ENCODE assay signal across 23 cellular contexts in genomic region chr5:153256-153655, GRCh38. TPM values are rescaled to one million over a fixed set of nuclear protein-coding genes. Genes with fewer than 3 reads are reported as not detected.
A peak's percentile ranks its signal among the peaks of the same experiment; 100 is the strongest.
DNase-seq lines count a peak whose midpoint lies in the region; ATAC-seq, FAIRE-seq and TF ChIP-seq lines count a peak whose summit lies in the region.
"Had no signal": no experiment of that assay in that cellular context is flagged by ENCODE, and none has a peak within 500 bp of the region (broad histone marks: within the 10 kb centered on the region; RNA-seq: fewer than 3 reads in every experiment).

No MANE protein-coding gene starts in this region.

- H4K8ac ChIP-seq in mesenchymal stem cell (ENCODE audit: low read length) = no peak overlapping the region

- no peaks in the 10 kb centered on the region for H3K9me2 ChIP-seq in PC-3 (replicated peaks; ENCODE audit: low read length)

- H2BK12ac ChIP-seq in mesenchymal stem cell (ENCODE audit: low read length in 2 of 2) = no peak overlapping the region

- H3K4ac ChIP-seq in mesenchymal stem cell (ENCODE audit: low read depth in 1 of 2, low read length in 2 of 2) = no peak overlapping the region

- no peak overlapping the region for H3K27ac ChIP-seq in DND-41 (ENCODE audit: low read length)
- peak overlapping the region; percentile 84 for H3K27ac ChIP-seq in PC-3 (ENCODE audit: low read length)
- no peak overlapping the region for H3K27ac ChIP-seq in mesenchymal stem cell (ENCODE audit: low read length, poor library complexity, severe bottlenecking)
- no peak overlapping the region for H3K27ac ChIP-seq in naive thymus-derived CD4-positive, alpha-beta T cell (ENCODE audit: low read depth, low read length)
- H3K27ac ChIP-seq: breast epithelium, lower lobe of right lung, thoracic aorta, WERI-Rb-1 had no signal

- H3K4me1 ChIP-seq in DND-41 (ENCODE audit: insufficient read depth, low read length) (no peaks in the 10 kb centered on the region), PC-3 (ENCODE audit: insufficient read depth, low read length) (peaks cover 42% of the 10 kb centered on the region), mesenchymal stem cell (ENCODE audit: control insufficient read depth, insufficient read depth, low read depth, low read length) (peaks cover 15% of the 10 kb centered on the region)
- H3K4me1 ChIP-seq in naive thymus-derived CD4-positive, alpha-beta T cell (ENCODE audit: control insufficient read depth in 2 of 2, insufficient read depth in 2 of 2, low read length in 2 of 2) = no peaks in the 10 kb centered on the region
- H3K4me1 ChIP-seq: breast epithelium, lower lobe of right lung had no signal

- 83% methylated on average over 7 of the region's 8 CpGs for WGBS in mesenchymal stem cell

- peaks cover 0 to 12% (median 5%) of the 10 kb centered on the region in 11 donors for H3K9me3 Mint-ChIP-seq in naive thymus-derived CD4-positive, alpha-beta T cell

- no peak overlapping the region for H2AK5ac ChIP-seq in mesenchymal stem cell (ENCODE audit: low read length, severe bottlenecking)

- POLR2A ChIA-PET in PC-3 (lab: Charles Lee; ENCODE audit: unreplicated experiment) = no interaction called here
- POLR2A ChIA-PET in naive thymus-derived CD4-positive, alpha-beta T cell (lab: Charles Lee) = no interaction called here

- no peak overlapping the region for H2BK120ac ChIP-seq in mesenchymal stem cell (ENCODE audit: low read depth, low read length)

- no peaks in the 10 kb centered on the region for H3K79me2 ChIP-seq in DND-41 (ENCODE audit: insufficient read depth, low read length)
- no peaks in the 10 kb centered on the region for H3K79me2 ChIP-seq in PC-3 (ENCODE audit: low read length)

- H3K9me3 ChIP-seq in DND-41 (ENCODE audit: insufficient read depth, low read length, severe bottlenecking) (no peaks in the 10 kb centered on the region), PC-3 (ENCODE audit: low read length) (peaks cover 7% of the 10 kb centered on the region; the same call in 1 of the 2 replicates), mesenchymal stem cell (ENCODE audit: control insufficient read depth, low read length) (peaks cover 11% of the 10 kb centered on the region)
- H3K9me3 ChIP-seq in naive thymus-derived CD4-positive, alpha-beta T cell (ENCODE audit: control insufficient read depth in 2 of 3, low read length in 3 of 3) = peaks cover 0 to 4% (median 0%) of the 10 kb centered on the region in 3 experiments
- H3K9me3 ChIP-seq: lower lobe of right lung, thoracic aorta had no signal

- DNase-seq in DND-41 (no peak), PC-3 (peak; percentile 88), bronchial epithelial cell (ENCODE audit: low read depth) (peak; percentile 65), mesenchymal stem cell (no peak), dermis blood vessel endothelial cell (no peak)
- no peak for DNase-seq in naive thymus-derived CD4-positive, alpha-beta T cell
- no peak for DNase-seq in effector CD8-positive, alpha-beta T cell (lab: John Stamatoyannopoulos, UW)
- DNase-seq: activated CD4-positive, alpha-beta memory T cell treated with anti-CD3 and anti-CD28 coated beads for 36 hours; activated T-cell treated with anti-CD3 and anti-CD28 coated beads, Interleukin-2, amount 50 U/mL, for 72 hours; effector CD4-positive, alpha-beta T cell; lower lobe of right lung; NCI-H69; occipital lobe; right cardiac atrium; SIG-M5; WERI-Rb-1 had no signal

- no peak overlapping the region for H3K4me2 ChIP-seq in DND-41 (ENCODE audit: insufficient read depth, low read length)
- H3K4me2 ChIP-seq in PC-3 (ENCODE audit: low read length) = peak overlapping the region; percentile 67
- H3K4me2 ChIP-seq in mesenchymal stem cell (ENCODE audit: low read length, poor library complexity, severe bottlenecking) = peak overlapping the region; percentile 41

- no peaks in the 10 kb centered on the region for H3K79me1 ChIP-seq in mesenchymal stem cell (replicated peaks; ENCODE audit: low read length, poor library complexity, severe bottlenecking)

- no peak overlapping the region for H3K9ac ChIP-seq in DND-41 (ENCODE audit: low read depth, low read length)
- peak overlapping the region; percentile 50 for H3K9ac ChIP-seq in PC-3 (ENCODE audit: low read length)
- H3K9ac ChIP-seq in mesenchymal stem cell (ENCODE audit: low read length) = no peak overlapping the region

- no peaks in the 10 kb centered on the region; the same call in 1 of the 2 replicates for H4K20me1 ChIP-seq in DND-41 (ENCODE audit: insufficient read depth, low read length)
- H4K20me1 ChIP-seq in PC-3 (ENCODE audit: low read length) = no peaks in the 10 kb centered on the region

- H2BK15ac ChIP-seq in mesenchymal stem cell (ENCODE audit: low read depth, poor library complexity, severe bottlenecking) = no peak overlapping the region

- no peak overlapping the region for H3K27ac Mint-ChIP-seq in naive thymus-derived CD4-positive, alpha-beta T cell
- H3K27ac Mint-ChIP-seq: activated CD4-positive, alpha-beta memory T cell treated with anti-CD3 and anti-CD28 coated beads for 36 hours; activated naive CD8-positive, alpha-beta T cell; activated T-cell treated with anti-CD3 and anti-CD28 coated beads, Interleukin-2, amount 50 U/mL, for 72 hours; stimulated activated memory B cell treated with anti-CD40 and anti-IgM and Interleukin-4, amounts not matched to agents 10 μg/mL and 1 μg/mL and 100 μg/mL, for 72 hours had no signal

- peaks cover 2% of the 10 kb centered on the region for H3K27me3 ChIP-seq in DND-41 (ENCODE audit: insufficient read depth, low read length, poor library complexity)
- H3K27me3 ChIP-seq in PC-3 (ENCODE audit: low read length) = no peaks in the 10 kb centered on the region
- H3K27me3 ChIP-seq in bronchial epithelial cell (ENCODE audit: control insufficient read depth, insufficient read depth, low read length) = peaks cover 2% of the 10 kb centered on the region
- H3K27me3 ChIP-seq in mesenchymal stem cell (ENCODE audit: control insufficient read depth in 1 of 2, insufficient read depth in 1 of 2, low read length in 2 of 2) = peaks cover 0 to 48% of the 10 kb centered on the region in 2 experiments
- no peaks in the 10 kb centered on the region for H3K27me3 ChIP-seq in naive thymus-derived CD4-positive, alpha-beta T cell (ENCODE audit: control insufficient read depth in 2 of 2, insufficient read depth in 2 of 2, low read length in 2 of 2)
- H3K27me3 ChIP-seq: breast epithelium had no signal

- peak; percentile 45; the same call in 1 of the 3 replicates for ATAC-seq in DND-41 (ENCODE audit: insufficient read depth, low read depth)
- ATAC-seq in PC-3 = peak; percentile 53
- no peak for ATAC-seq in naive thymus-derived CD4-positive, alpha-beta T cell
- no peak for ATAC-seq in GM18867 (IDR thresholded peaks at IDR 0.05; ENCODE audit: unreplicated experiment)
- ATAC-seq: activated T-cell treated with anti-CD3 and anti-CD28 coated beads, Interleukin-2, amount 50 U/mL, for 72 hours; lower lobe of right lung; right cardiac atrium; stimulated activated memory B cell treated with anti-CD40 and anti-IgM and Interleukin-4, amounts not matched to agents 10 μg/mL and 1 μg/mL and 100 μg/mL, for 72 hours had no signal

- no peak overlapping the region for H3K4me3 ChIP-seq in DND-41 (ENCODE audit: low read depth in 1 of 2, low read length in 2 of 2)
- H3K4me3 ChIP-seq in PC-3 (ENCODE audit: low read length) = peak overlapping the region; percentile 24; the same call in 1 of the 2 replicates
- H3K4me3 ChIP-seq in bronchial epithelial cell (ENCODE audit: low read depth, low read length) = no peak overlapping the region
- H3K4me3 ChIP-seq in mesenchymal stem cell (ENCODE audit: insufficient read depth in 1 of 2, low read depth in 1 of 2, low read length in 2 of 2) = no peak overlapping the region
- H3K4me3 ChIP-seq in naive thymus-derived CD4-positive, alpha-beta T cell (ENCODE audit: low read length) = no peak overlapping the region
- H3K4me3 ChIP-seq: breast epithelium, lower lobe of right lung, thoracic aorta had no signal

- no peak overlapping the region for H3K18ac ChIP-seq in mesenchymal stem cell (ENCODE audit: low read depth in 1 of 2, low read length in 2 of 2)

- peaks cover 0 to 8% (median 6%) of the 10 kb centered on the region in 5 donors for H3K27me3 Mint-ChIP-seq in naive thymus-derived CD4-positive, alpha-beta T cell
- H3K27me3 Mint-ChIP-seq: activated CD4-positive, alpha-beta memory T cell treated with anti-CD3 and anti-CD28 coated beads for 36 hours; activated naive CD8-positive, alpha-beta T cell had no signal

- BruUV-seq in PC-3 (replicated peaks; lab: Mats Ljungman, UMichigan) = no TSS peak

- CTCF ChIA-PET in PC-3 (lab: Charles Lee) = no interaction called here
- CTCF ChIA-PET in naive thymus-derived CD4-positive, alpha-beta T cell (lab: Charles Lee) = no interaction called here

- intact Hi-C loops in PC-3 (cut with micrococcal nuclease) = no loop called here
- intact Hi-C loops in naive thymus-derived CD4-positive, alpha-beta T cell (cut with micrococcal nuclease) = no loop called here

- H3K14ac ChIP-seq in mesenchymal stem cell (ENCODE audit: low read length in 2 of 2) = no peak overlapping the region

- no peak overlapping the region for H4K91ac ChIP-seq in mesenchymal stem cell (ENCODE audit: low read length)

- no peaks in the 10 kb centered on the region for H3K36me3 Mint-ChIP-seq in naive thymus-derived CD4-positive, alpha-beta T cell
- H3K36me3 Mint-ChIP-seq: activated CD4-positive, alpha-beta memory T cell treated with anti-CD3 and anti-CD28 coated beads for 36 hours; activated naive CD8-positive, alpha-beta T cell; stimulated activated memory B cell treated with anti-CD40 and anti-IgM and Interleukin-4, amounts not matched to agents 10 μg/mL and 1 μg/mL and 100 μg/mL, for 72 hours had no signal

- no peak overlapping the region for H3K23ac ChIP-seq in mesenchymal stem cell (ENCODE audit: low read length in 2 of 2)

- peaks cover 11% of the 10 kb centered on the region for H3F3A ChIP-seq in PC-3 (ENCODE audit: low read length, unreplicated experiment)

- no peaks in the 10 kb centered on the region for H3K4me1 Mint-ChIP-seq in naive thymus-derived CD4-positive, alpha-beta T cell
- H3K4me1 Mint-ChIP-seq: stimulated activated memory B cell treated with anti-CD40 and anti-IgM and Interleukin-4, amounts not matched to agents 10 μg/mL and 1 μg/mL and 100 μg/mL, for 72 hours had no signal

- TF ChIP-seq CTCF in DND-41 (IDR thresholded peaks at IDR 0.05; ENCODE audit: borderline replicate concordance, extremely low read depth, low read length, poor library complexity, severe bottlenecking) (no peak), PC-3 (conservative IDR thresholded peaks at IDR 0.05; ENCODE audit: low read depth, low read length) (no peak), bronchial epithelial cell (IDR thresholded peaks at IDR 0.05; ENCODE audit: insufficient read depth, low read length, severe bottlenecking) (no peak)

- no peak for FAIRE-seq in bronchial epithelial cell (lab: Jason Lieb, UNC)
- FAIRE-seq: GM19239 had no signal

- H3K36me3 ChIP-seq in DND-41 (ENCODE audit: insufficient read depth, low read length) (no peaks in the 10 kb centered on the region), PC-3 (ENCODE audit: low read depth, low read length) (no peaks in the 10 kb centered on the region), bronchial epithelial cell (ENCODE audit: control insufficient read depth, insufficient read depth, low read length) (no peaks in the 10 kb centered on the region), mesenchymal stem cell (ENCODE audit: control insufficient read depth in 1 of 2, insufficient read depth in 2 of 2, low read depth in 1 of 2, low read length in 2 of 2) (no peaks in the 10 kb centered on the region)
- H3K36me3 ChIP-seq in naive thymus-derived CD4-positive, alpha-beta T cell (ENCODE audit: control insufficient read depth in 2 of 3, insufficient read depth in 3 of 3, low read length in 3 of 3) = no peaks in the 10 kb centered on the region
- H3K36me3 ChIP-seq: breast epithelium, lower lobe of right lung, thoracic aorta, WERI-Rb-1 had no signal

- H3K4me3 Mint-ChIP-seq in naive thymus-derived CD4-positive, alpha-beta T cell = no peak overlapping the region
- H3K4me3 Mint-ChIP-seq: activated CD4-positive, alpha-beta memory T cell treated with anti-CD3 and anti-CD28 coated beads for 36 hours; activated naive CD8-positive, alpha-beta T cell; activated T-cell treated with anti-CD3 and anti-CD28 coated beads, Interleukin-2, amount 50 U/mL, for 72 hours; stimulated activated memory B cell treated with anti-CD40 and anti-IgM and Interleukin-4, amounts not matched to agents 10 μg/mL and 1 μg/mL and 100 μg/mL, for 72 hours had no signal

- H2AFZ ChIP-seq in DND-41 (ENCODE audit: low read depth, low read length) (no peak overlapping the region), PC-3 (ENCODE audit: low read length) (no peak overlapping the region), mesenchymal stem cell (ENCODE audit: low read depth, low read length) (no peak overlapping the region)

- no peak overlapping the region for H2BK5ac ChIP-seq in mesenchymal stem cell (ENCODE audit: low read depth, low read length, poor library complexity, severe bottlenecking)

RNA-seq across cellular contexts. Expression of gene LRRC14B, which starts 38.0 kb away (rescaled TPM):
- total RNA-seq in PC-3 (2014; rRNA removed) = not detected in 2 replicates
- total RNA-seq in bronchial epithelial cell = not detected in 2 replicates
- not detected for polyA plus RNA-seq in mesenchymal stem cell (2013, experiment 1 of 2)
- polyA plus RNA-seq in mesenchymal stem cell (2013, experiment 2 of 2) = not detected
- total RNA-seq in naive thymus-derived CD4-positive, alpha-beta T cell = not detected
- polyA plus RNA-seq in naive thymus-derived CD4-positive, alpha-beta T cell = under 1 TPM in 1 of 2 donors, not detected in 1; 0.51 TPM
- total RNA-seq in dermis blood vessel endothelial cell = not detected in 2 replicates
- total RNA-seq: activated CD4-positive, alpha-beta memory T cell treated with anti-CD3 and anti-CD28 coated beads for 36 hours; activated T-cell treated with anti-CD3 and anti-CD28 coated beads, Interleukin-2, amount 50 U/mL, for 72 hours; lower lobe of right lung; occipital lobe; T-helper 1 cell treated with Interleukin-12 subunit alpha and Interleukin-12 subunit beta and Interleukin-4 antibody, amounts not matched to agents 30 ng/mL and 1 ng/mL, for 36 hours; thoracic aorta had no signal

Comparison
In these comparisons a context has a peak if more than half of its experiments do, and no peak if none do; other contexts are left out.
1. ATAC-seq: peak in DND-41 (single experiment) and PC-3 (single experiment); none in naive thymus-derived CD4-positive, alpha-beta T cell (single experiment) and GM18867 (single experiment).
2. DNase-seq: peak in PC-3 (single experiment) and bronchial epithelial cell (single experiment); none in DND-41 (single experiment), mesenchymal stem cell (single experiment), naive thymus-derived CD4-positive, alpha-beta T cell (0 of 9), dermis blood vessel endothelial cell (single experiment) and effector CD8-positive, alpha-beta T cell (single experiment).